In genomic region chr17:17164676-17165075, GRCh38 we compare ENCODE assay signal across 19 cellular contexts. TPM values are rescaled to one million over a fixed set of nuclear protein-coding genes. Genes with fewer than 3 reads are reported as not detected.
DNase-seq lines count a peak whose midpoint lies in the region; ATAC-seq, FAIRE-seq and TF ChIP-seq lines count a peak whose summit lies in the region.
"Had no signal": no experiment of that assay in that cellular context is flagged by ENCODE, and none has a peak within 500 bp of the region (broad histone marks: within the 10 kb centered on the region; RNA-seq: fewer than 3 reads in every experiment).

No MANE protein-coding gene starts in this region.

- H3K27me3 Mint-ChIP-seq in activated CD8-positive, alpha-beta T cell treated with anti-CD3 and anti-CD28 coated beads, Interleukin-2, amount 10 ng/mL, durations not matched to agents 7 days and 5 days (ENCODE audit: low read depth) = no peaks in the 10 kb centered on the region
- no peaks in the 10 kb centered on the region for H3K27me3 Mint-ChIP-seq in activated CD8-positive, alpha-beta T cell treated with anti-CD3 and anti-CD28 coated beads for 36 hours

- no peak overlapping the region for H3K4me3 Mint-ChIP-seq in activated CD8-positive, alpha-beta T cell treated with anti-CD3 and anti-CD28 coated beads, Interleukin-2, amount 10 ng/mL, durations not matched to agents 7 days and 5 days
- H3K4me3 Mint-ChIP-seq in activated CD8-positive, alpha-beta T cell treated with anti-CD3 and anti-CD28 coated beads for 36 hours = no peak overlapping the region

- TSS peak; percentile 9 for BruUV-seq in endothelial cell of umbilical vein (replicated peaks; lab: Mats Ljungman, UMichigan)

- H3K4me3 ChIP-seq in endothelial cell of umbilical vein (replicated peaks in 1 of 3; ENCODE audit: insufficient read depth in 1 of 3, low read depth in 1 of 3, low read length in 3 of 3) = no peak overlapping the region

- no peaks in the 10 kb centered on the region for H3K9me3 Mint-ChIP-seq in activated CD8-positive, alpha-beta T cell treated with anti-CD3 and anti-CD28 coated beads, Interleukin-2, amount 10 ng/mL, durations not matched to agents 7 days and 5 days (ENCODE audit: insufficient read depth)
- no peaks in the 10 kb centered on the region for H3K9me3 Mint-ChIP-seq in activated CD8-positive, alpha-beta T cell treated with anti-CD3 and anti-CD28 coated beads for 36 hours
- H3K9me3 Mint-ChIP-seq: CD14-positive monocyte had no signal

- no peaks in the 10 kb centered on the region for H3K27me3 ChIP-seq in endothelial cell of umbilical vein (ENCODE audit: control insufficient read depth in 2 of 2, insufficient read depth in 2 of 2, low read length in 2 of 2)

- DNase-seq in activated CD8-positive, alpha-beta T cell treated with anti-CD3 and anti-CD28 coated beads, Interleukin-2, amount 10 ng/mL, durations not matched to agents 7 days and 5 days = no peak
- no peak for DNase-seq in activated CD8-positive, alpha-beta T cell treated with anti-CD3 and anti-CD28 coated beads for 36 hours
- peak; percentile 58 to 65 for DNase-seq in SHP77 (lab: John Stamatoyannopoulos, UW)
- no peak for DNase-seq in endothelial cell of umbilical vein (ENCODE audit: low read depth, low spot score)
- no peak for DNase-seq in T-helper 1 cell
- DNase-seq in KBM-7 = no peak
- DNase-seq: DMS79, IMR-90, Karpas-422, NCI-H1417, NCI-H1694 treated with DMSO at 0.1 percent for 48 hours, NCI-H2081 treated with DMSO at 0.1 percent for 48 hours, NCI-H446 treated with DMSO at 0.1 percent for 48 hours, NCI-H748 treated with DMSO at 0.1 percent for 48 hours had no signal

- no peaks in the 10 kb centered on the region for H3K4me1 ChIP-seq in endothelial cell of umbilical vein (ENCODE audit: control insufficient read depth, extremely low read depth, insufficient read depth, low read length)

- H3K9me3 ChIP-seq in endothelial cell of umbilical vein (replicated peaks; ENCODE audit: control insufficient read depth, insufficient read depth, low read length) = no peaks in the 10 kb centered on the region

- dilution Hi-C loops in endothelial cell of umbilical vein (cut with MboI; ENCODE audit: extremely low pct_ligation_motif_present, low sequenced_read_pairs) = no loop called here

- H3K27ac Mint-ChIP-seq in activated CD8-positive, alpha-beta T cell treated with anti-CD3 and anti-CD28 coated beads, Interleukin-2, amount 10 ng/mL, durations not matched to agents 7 days and 5 days = peak overlapping the region; percentile 49
- no peak overlapping the region for H3K27ac Mint-ChIP-seq in activated CD8-positive, alpha-beta T cell treated with anti-CD3 and anti-CD28 coated beads for 36 hours
- H3K27ac Mint-ChIP-seq: CD14-positive monocyte had no signal

- no peak for TF ChIP-seq CTCF in activated CD8-positive, alpha-beta T cell treated with anti-CD3 and anti-CD28 coated beads for 36 hours (IDR thresholded peaks at IDR 0.05)
- TF ChIP-seq CTCF in endothelial cell of umbilical vein (IDR thresholded peaks at IDR 0.05; ENCODE audit: extremely low read depth in 1 of 2, insufficient read depth in 1 of 2, low read depth in 1 of 2, low read length in 2 of 2) = no peak

- TF ChIP-seq POLR2A in endothelial cell of umbilical vein (IDR thresholded peaks at IDR 0.05; ENCODE audit: low read depth, low read length) = no peak

- H3K4me2 ChIP-seq in endothelial cell of umbilical vein (ENCODE audit: insufficient read depth, low read length) = no peak overlapping the region

- H3K36me3 Mint-ChIP-seq in activated CD8-positive, alpha-beta T cell treated with anti-CD3 and anti-CD28 coated beads, Interleukin-2, amount 10 ng/mL, durations not matched to agents 7 days and 5 days (ENCODE audit: low read depth) = peaks cover 44% of the 10 kb centered on the region
- H3K36me3 Mint-ChIP-seq in activated CD8-positive, alpha-beta T cell treated with anti-CD3 and anti-CD28 coated beads for 36 hours (ENCODE audit: low read depth) = peaks cover 13% of the 10 kb centered on the region

- no peaks in the 10 kb centered on the region for H3K79me2 ChIP-seq in endothelial cell of umbilical vein (ENCODE audit: control insufficient read depth, insufficient read depth, low read length)

- H3K9ac ChIP-seq in endothelial cell of umbilical vein (replicated peaks; ENCODE audit: extremely low read depth, insufficient read depth, low read length) = no peak overlapping the region

- POLR2A ChIA-PET in activated CD8-positive, alpha-beta T cell treated with anti-CD3 and anti-CD28 coated beads, Interleukin-2, amount 10 ng/mL, durations not matched to agents 7 days and 5 days (lab: Charles Lee) = interaction anchor here (1.1 kb wide), 2 partner anchors 11 to 116 kb away, joined by 3 to 4 read pairs; no protein-coding TSS in a partner anchor
- POLR2A ChIA-PET in activated CD8-positive, alpha-beta T cell treated with anti-CD3 and anti-CD28 coated beads for 36 hours (lab: Charles Lee) = interaction anchor here (1.4 kb wide), 1 partner anchor 13 kb away, joined by 6 read pairs; no protein-coding TSS in a partner anchor
- POLR2A ChIA-PET in endothelial cell of umbilical vein (lab: Charles Lee) = no interaction called here

- in situ Hi-C loops in KBM-7 (cut with MboI; ENCODE audit: low pct_unique_long_range_greater_than_20kb, low sequenced_read_pairs) = no loop called here

- H3K9me1 ChIP-seq in endothelial cell of umbilical vein (replicated peaks; ENCODE audit: control insufficient read depth, extremely low read depth, insufficient read depth, low read length) = no peaks in the 10 kb centered on the region

- no peak for ATAC-seq in activated CD8-positive, alpha-beta T cell treated with anti-CD3 and anti-CD28 coated beads, Interleukin-2, amount 10 ng/mL, durations not matched to agents 7 days and 5 days
- ATAC-seq in activated CD8-positive, alpha-beta T cell treated with anti-CD3 and anti-CD28 coated beads for 36 hours = no peak
- no peak for ATAC-seq in GM21390 (IDR thresholded peaks at IDR 0.05; ENCODE audit: unreplicated experiment)

- no peaks in the 10 kb centered on the region for H4K20me1 ChIP-seq in endothelial cell of umbilical vein (replicated peaks; ENCODE audit: control insufficient read depth, extremely low read depth, insufficient read depth, low read length)

- H3K4me1 Mint-ChIP-seq in activated CD8-positive, alpha-beta T cell treated with anti-CD3 and anti-CD28 coated beads, Interleukin-2, amount 10 ng/mL, durations not matched to agents 7 days and 5 days (ENCODE audit: low read depth) = peaks cover 3% of the 10 kb centered on the region
- no peaks in the 10 kb centered on the region for H3K4me1 Mint-ChIP-seq in activated CD8-positive, alpha-beta T cell treated with anti-CD3 and anti-CD28 coated beads for 36 hours (ENCODE audit: low read depth)
- H3K4me1 Mint-ChIP-seq: CD14-positive monocyte had no signal

- FAIRE-seq in endothelial cell of umbilical vein (lab: Jason Lieb, UNC) = no peak
- FAIRE-seq: GM19239, H54 had no signal

- intact Hi-C loops in activated CD8-positive, alpha-beta T cell treated with anti-CD3 and anti-CD28 coated beads for 36 hours (cut with micrococcal nuclease) = no loop called here
- intact Hi-C loops in endothelial cell of umbilical vein (cut with micrococcal nuclease) = no loop called here

- H2AFZ ChIP-seq in endothelial cell of umbilical vein (ENCODE audit: low read depth, low read length) = no peak overlapping the region

- peaks cover 21 to 73% of the 10 kb centered on the region in 2 experiments for H3K36me3 ChIP-seq in endothelial cell of umbilical vein (ENCODE audit: control insufficient read depth in 2 of 2, extremely low read depth in 1 of 2, insufficient read depth in 2 of 2, low read length in 2 of 2)

- CTCF ChIA-PET in activated CD8-positive, alpha-beta T cell treated with anti-CD3 and anti-CD28 coated beads, Interleukin-2, amount 10 ng/mL, durations not matched to agents 7 days and 5 days (lab: Charles Lee) = interaction anchor here (0.5 to 1.1 kb wide), 3 partner anchors 9 to 121 kb away, joined by 3 read pairs; no protein-coding TSS in a partner anchor
- CTCF ChIA-PET in activated CD8-positive, alpha-beta T cell treated with anti-CD3 and anti-CD28 coated beads for 36 hours (lab: Charles Lee) = interaction anchor here (1.1 to 1.6 kb wide), 4 partner anchors 13 to 449 kb away, joined by 3 to 5 read pairs (median 3); no protein-coding TSS in a partner anchor
- CTCF ChIA-PET in endothelial cell of umbilical vein (lab: Charles Lee) = interaction anchor here (1.0 to 2.3 kb wide), 2 partner anchors 16 to 23 kb away, joined by 4 to 10 read pairs; no protein-coding TSS in a partner anchor

- H3K27ac ChIP-seq in endothelial cell of umbilical vein (ENCODE audit: insufficient read depth, low read depth, low read length) = no peak overlapping the region

TF ChIP-seq in endothelial cell of umbilical vein, 7 proteins besides CTCF, POLR2A, EP300 and RAD21:
- TF ChIP-seq FOS (IDR thresholded peaks at IDR 0.05; ENCODE audit: borderline replicate concordance, insufficient read depth, low read length) (no peak), MAX (IDR thresholded peaks at IDR 0.05; ENCODE audit: insufficient read depth, insufficient read length) (no peak), MYC (IDR thresholded peaks at IDR 0.05; ENCODE audit: low read depth, low read length) (no peak), GATA2 (IDR thresholded peaks at IDR 0.05; ENCODE audit: insufficient read depth, insufficient read length, low read depth, low read length) (no peak), POLR2AphosphoS5 (IDR thresholded peaks at IDR 0.05; ENCODE audit: insufficient read depth, low read depth, low read length) (no peak), JUN (IDR thresholded peaks at IDR 0.05; ENCODE audit: borderline replicate concordance, insufficient read depth, insufficient read length, low read depth) (no peak), EZH2 (IDR thresholded peaks at IDR 0.05; ENCODE audit: borderline replicate concordance, low read depth, low read length, severe bottlenecking) (no peak)

RNA-seq across cellular contexts. Expression of gene PLD6, which starts 41.5 kb away (rescaled TPM):
- 1 to 10 TPM; 3.8 to 4.2 TPM for total RNA-seq in activated CD8-positive, alpha-beta T cell treated with anti-CD3 and anti-CD28 coated beads, Interleukin-2, amount 10 ng/mL, durations not matched to agents 7 days and 5 days
- total RNA-seq in activated CD8-positive, alpha-beta T cell treated with anti-CD3 and anti-CD28 coated beads for 36 hours = 1 to 10 TPM; 6.1 to 6.2 TPM
- 2.7 and 4.4 TPM in 2 replicates for total RNA-seq in endothelial cell of umbilical vein
- polyA plus RNA-seq in endothelial cell of umbilical vein = 2.9 and 3.5 TPM in 2 replicates
- 2.2 and 2.6 TPM in 2 replicates for polyA plus RNA-seq in endothelial cell of umbilical vein (2011; cell fraction: cytosol; rRNA removed)
- polyA plus RNA-seq in endothelial cell of umbilical vein (2011; cell fraction: nucleus; rRNA removed) = 2.4 and 2.9 TPM in 2 replicates
- polyA plus RNA-seq in endothelial cell of umbilical vein (2012) = 2.7 and 3.6 TPM in 2 replicates
- 2.4 and 3.9 TPM in 2 replicates for polyA minus RNA-seq in endothelial cell of umbilical vein
- 2.8 TPM for polyA minus RNA-seq in endothelial cell of umbilical vein (2011; cell fraction: cytosol; rRNA and poly(A)+ RNA removed)
- 0.91 and 0.96 TPM in 2 replicates for polyA minus RNA-seq in endothelial cell of umbilical vein (2011; cell fraction: nucleus; rRNA and poly(A)+ RNA removed)
- total RNA-seq: M059J had no signal

Comparison
In these comparisons a context has a peak if more than half of its experiments do, and no peak if none do; other contexts are left out.
1. DNase-seq: peak in SHP77 (2 of 2); none in activated CD8-positive, alpha-beta T cell treated with anti-CD3 and anti-CD28 coated beads, Interleukin-2, amount 10 ng/mL, durations not matched to agents 7 days and 5 days (single experiment), activated CD8-positive, alpha-beta T cell treated with anti-CD3 and anti-CD28 coated beads for 36 hours (single experiment), endothelial cell of umbilical vein (single experiment), T-helper 1 cell (0 of 5) and KBM-7 (single experiment).